9 cellular contexts compared by ENCODE assay signal in the genomic region with DNA sequence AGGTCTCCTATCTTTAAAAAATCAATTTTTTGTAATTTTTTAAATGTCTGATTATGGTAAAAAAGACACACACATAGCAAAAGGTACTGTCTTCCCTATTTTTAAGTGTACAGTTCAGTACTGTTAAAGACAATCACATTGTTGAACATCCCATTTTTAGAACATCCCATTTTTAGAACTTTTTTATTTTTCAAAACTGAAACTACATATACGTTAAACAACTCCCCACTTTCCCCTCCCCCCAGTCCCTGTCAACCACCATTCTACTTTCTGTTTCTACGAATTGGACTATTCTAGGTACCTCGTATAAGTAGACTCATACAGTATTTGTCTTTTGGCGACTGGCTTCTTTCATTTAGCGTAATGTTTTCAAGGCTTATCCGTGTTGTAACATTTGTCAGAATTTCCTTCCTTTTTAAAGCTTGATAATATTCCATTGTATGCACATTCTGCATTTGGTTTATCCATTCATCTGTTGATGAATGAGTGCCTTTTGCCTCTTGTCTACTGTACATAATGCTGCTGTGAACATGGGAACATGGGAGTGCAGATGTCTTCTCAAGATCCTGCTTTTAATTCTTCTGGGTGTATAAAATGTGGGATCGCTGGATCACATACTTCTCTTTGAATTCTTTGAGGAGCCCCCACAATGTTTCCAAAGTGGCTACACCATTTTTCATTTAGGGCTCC.
A peak's percentile ranks its signal among the peaks of the same experiment; 100 is the strongest.
DNase-seq lines count a peak whose midpoint lies in the region; ATAC-seq and TF ChIP-seq lines count a peak whose summit lies in the region.
"Had no signal": no experiment of that assay in that cellular context is flagged by ENCODE, and none has a peak within 500 bp of the region (broad histone marks: within the 10 kb centered on the region; RNA-seq: fewer than 3 reads in every experiment).

No MANE protein-coding gene starts in this region.

- H3K36me3 ChIP-seq in transverse colon, result no peaks in the 10 kb centered on the region
- H3K36me3 ChIP-seq: SJSA1 had no signal

- no peaks in the 10 kb centered on the region for H3K27me3 ChIP-seq in transverse colon
- H3K27me3 ChIP-seq: SJSA1 had no signal

- DNase-seq in T-cell, result peak in 30 of 34 experiments; percentile 5 to 59 (median 34)
- DNase-seq in naive thymus-derived CD8-positive, alpha-beta T cell, result peak in 6 of 10 donors; percentile 12 to 48 (median 30)
- no peak for DNase-seq in NCI-H2196 treated with DMSO at 0.1 percent for 48 hours (lab: John Stamatoyannopoulos, UW; ENCODE audit: unreplicated experiment)
- DNase-seq in transverse colon, result no peak
- no peak for DNase-seq in NCI-H510A (lab: John Stamatoyannopoulos, UW)
- no peak for DNase-seq in HCEC 1CT

- 65 to 80% methylated on average over 6 to 7 of the region's 7 CpGs for WGBS in transverse colon (ENCODE audit: low coverage in 1 of 2), 2 donors

- ATAC-seq in GM18511 (IDR thresholded peaks at IDR 0.05; ENCODE audit: unreplicated experiment) (peak; percentile 85), HG02588 (IDR thresholded peaks at IDR 0.05; ENCODE audit: unreplicated experiment) (peak; percentile 77), T-cell (replicated peaks in 1 of 4) (peak; percentile 60 to 91 (median 74))
- ATAC-seq in naive thymus-derived CD8-positive, alpha-beta T cell, result peak; percentile 59 to 81

- TF ChIP-seq EP300 in transverse colon (IDR thresholded peaks at IDR 0.05; ENCODE audit: low read depth), result no peak

- CTCF ChIA-PET in T-cell (lab: Charles Lee), result no interaction called here

- TF ChIP-seq POLR2A in transverse colon (IDR thresholded peaks at IDR 0.05), result no peak

- H3K27ac ChIP-seq in transverse colon, result no peak overlapping the region
- H3K27ac ChIP-seq: SJSA1 had no signal

- peaks cover 3% of the 10 kb centered on the region for H3K36me3 Mint-ChIP-seq in T-cell
- peaks cover 0 to 5% (median 2%) of the 10 kb centered on the region in 3 donors for H3K36me3 Mint-ChIP-seq in naive thymus-derived CD8-positive, alpha-beta T cell

- H3K4me1 ChIP-seq in transverse colon, result peaks cover 0 to 4% (median 2%) of the 10 kb centered on the region in 4 donors
- H3K4me1 ChIP-seq: SJSA1 had no signal

- peaks cover 33 to 35% (median 33%) of the 10 kb centered on the region in 3 donors for H3K4me1 Mint-ChIP-seq in T-cell
- peaks cover 14 to 49% (median 33%) of the 10 kb centered on the region in 4 donors for H3K4me1 Mint-ChIP-seq in naive thymus-derived CD8-positive, alpha-beta T cell

- no peak for TF ChIP-seq CTCF in transverse colon (IDR thresholded peaks at IDR 0.05)

- POLR2A ChIA-PET in T-cell (lab: Charles Lee), result interaction anchor here in 1 of 2 donors (0.5 kb wide), 1 partner anchor 10 kb away, joined by 4 read pairs; no protein-coding TSS in a partner anchor
- POLR2A ChIA-PET in naive thymus-derived CD8-positive, alpha-beta T cell (lab: Charles Lee), result no interaction called here

- peaks cover 0 to 3% of the 10 kb centered on the region in 2 donors for H3K27me3 Mint-ChIP-seq in T-cell
- peaks cover 0 to 8% (median 0%) of the 10 kb centered on the region in 5 donors for H3K27me3 Mint-ChIP-seq in naive thymus-derived CD8-positive, alpha-beta T cell

- H3K4me3 Mint-ChIP-seq in T-cell, result peak overlapping the region; percentile 49 to 58 (median 50)
- peak overlapping the region; percentile 48 to 78 (median 72) for H3K4me3 Mint-ChIP-seq in naive thymus-derived CD8-positive, alpha-beta T cell

- in situ Hi-C loops in transverse colon (cut with MboI; ENCODE audit: low pct_ligation_motif_present in 1 of 4, low pct_unique_long_range_greater_than_20kb in 1 of 4, low sequenced_read_pairs in 3 of 4), result no loop called here

- H3K4me3 ChIP-seq in transverse colon, result no peak overlapping the region
- H3K4me3 ChIP-seq: SJSA1 had no signal

- intact Hi-C loops in transverse colon (cut with DNase I; ENCODE audit: low total_unique reads), result no loop called here

- no peaks in the 10 kb centered on the region for H3K9me3 Mint-ChIP-seq in T-cell
- H3K9me3 Mint-ChIP-seq in naive thymus-derived CD8-positive, alpha-beta T cell, result peaks cover 0 to 3% (median 0%) of the 10 kb centered on the region in 9 donors

- H3K27ac Mint-ChIP-seq in T-cell, result peak overlapping the region; percentile 74 to 84
- peak overlapping the region in 9 of 10 donors; percentile 19 to 83 (median 70) for H3K27ac Mint-ChIP-seq in naive thymus-derived CD8-positive, alpha-beta T cell

- no peaks in the 10 kb centered on the region for H3K9me3 ChIP-seq in transverse colon
- H3K9me3 ChIP-seq: SJSA1 had no signal

Comparison
In these comparisons a context has a peak if more than half of its experiments do, and no peak if none do; other contexts are left out.
1. DNase-seq: peak in T-cell (30 of 34) and naive thymus-derived CD8-positive, alpha-beta T cell (6 of 10); none in NCI-H2196 treated with DMSO at 0.1 percent for 48 hours (single experiment), transverse colon (single experiment), NCI-H510A (single experiment) and HCEC 1CT (single experiment).
2. Peak in every context shown above with its lines, with median percentiles within 50 percentile points of each other: ATAC-seq.